Comparison of ENCODE assay signal across 8 cellular contexts in the genomic region with DNA sequence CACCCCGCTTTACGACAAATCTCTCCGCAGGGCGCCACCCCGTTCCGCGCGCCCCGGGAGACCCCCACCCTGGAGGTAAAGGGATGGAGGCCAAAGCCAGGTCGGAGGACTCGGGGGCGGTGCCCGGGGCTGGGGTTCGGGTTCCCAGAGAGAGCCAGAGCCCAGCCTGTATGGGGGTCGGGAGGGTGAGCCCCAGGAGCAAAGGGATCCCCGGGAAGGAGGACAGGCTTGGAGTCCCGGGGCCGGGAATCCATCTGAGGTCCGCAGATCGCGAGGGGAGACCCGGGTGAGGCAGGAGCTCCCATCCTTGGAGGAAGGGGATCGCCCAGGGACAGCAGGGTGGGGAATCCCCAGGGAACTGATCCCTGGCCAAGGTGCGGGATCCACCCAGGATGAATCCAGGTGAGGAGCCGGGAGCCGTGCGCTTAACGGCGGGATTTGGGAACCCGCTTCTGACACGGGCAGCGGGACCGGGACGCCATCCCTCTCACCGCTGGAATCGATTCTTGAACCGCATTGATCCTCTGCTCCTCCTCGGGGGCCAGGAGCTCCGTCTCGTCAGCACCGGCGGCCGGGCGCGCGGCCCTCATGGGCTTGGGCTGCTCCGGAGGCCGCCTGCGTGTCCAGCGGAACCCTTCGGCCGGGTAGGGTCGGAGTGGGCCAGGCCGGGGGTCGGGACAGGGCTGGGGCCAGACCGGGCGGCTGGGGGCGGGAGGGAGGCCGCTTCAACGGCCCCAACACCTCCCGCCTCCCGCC. TPM values are rescaled to one million over a fixed set of nuclear protein-coding genes. Genes with fewer than 3 reads are reported as not detected.
DNase-seq lines count a peak whose midpoint lies in the region; ATAC-seq, FAIRE-seq and TF ChIP-seq lines count a peak whose summit lies in the region.

A gene with protein sequence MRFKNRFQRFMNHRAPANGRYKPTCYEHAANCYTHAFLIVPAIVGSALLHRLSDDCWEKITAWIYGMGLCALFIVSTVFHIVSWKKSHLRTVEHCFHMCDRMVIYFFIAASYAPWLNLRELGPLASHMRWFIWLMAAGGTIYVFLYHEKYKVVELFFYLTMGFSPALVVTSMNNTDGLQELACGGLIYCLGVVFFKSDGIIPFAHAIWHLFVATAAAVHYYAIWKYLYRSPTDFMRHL (minus strand): TSS at position 657 of the 756 bp plus-strand sequence. CDS start 140 bp downstream, at position 517.

- H3K4me1 ChIP-seq in small intestine (ENCODE audit: control insufficient read depth in 2 of 2, insufficient read depth in 1 of 2, low read depth in 1 of 2, low read length in 1 of 2) = peaks cover 6 to 9% of the 10 kb centered on the region in 2 donors

- DNase-seq in activated T-cell treated with anti-CD3 and anti-CD28 coated beads for 1 hour (ENCODE audit: low read depth) (peak; percentile 1), NCI-H345 treated with DMSO at 0.1 percent for 48 hours (lab: John Stamatoyannopoulos, UW; ENCODE audit: unreplicated experiment) (peak; percentile 48), astrocyte of the cerebellum (ENCODE audit: low read depth) (no peak), small intestine (peak; percentile 66), DMS79 treated with DMSO at 0.1 percent for 48 hours (lab: John Stamatoyannopoulos, UW) (no peak)
- DNase-seq in activated T-cell treated with anti-CD3 and anti-CD28 coated beads, Interleukin-2, amount 50 U/mL, for 48 hours = no peak

- in situ Hi-C loops in astrocyte of the cerebellum (cut with HindIII; ENCODE audit: low sequenced_read_pairs) = no loop called here

- no peaks in the 10 kb centered on the region for H3K27me3 ChIP-seq in small intestine (ENCODE audit: control insufficient read depth in 2 of 2, insufficient read depth in 2 of 2, low read length in 2 of 2)

- FAIRE-seq in small intestine (lab: Jason Lieb, UNC) = no peak

- WGBS in small intestine, 3 donors = 0 to 1% (median 0%) methylated on average over 46 to 62 of the region's 62 CpGs

- peak within 1 kb of the TSS; percentile 76 to 96 for H3K27ac ChIP-seq in small intestine (ENCODE audit: low read depth in 1 of 2, low read length in 1 of 2)

- ATAC-seq in HG02759 (IDR thresholded peaks at IDR 0.05; ENCODE audit: unreplicated experiment) = peak; percentile 31

- H3K9me3 ChIP-seq in iPS-18c (ENCODE audit: control insufficient read depth, insufficient read depth, low read length) = no peaks in the 10 kb centered on the region
- no peaks in the 10 kb centered on the region for H3K9me3 ChIP-seq in small intestine (ENCODE audit: control insufficient read depth, low read depth)

- no peak for TF ChIP-seq CTCF in astrocyte of the cerebellum (IDR thresholded peaks at IDR 0.05; ENCODE audit: low read depth, low read length, missing control alignments)

- no peaks in the 10 kb centered on the region for H3K36me3 ChIP-seq in small intestine (ENCODE audit: control insufficient read depth in 2 of 2, insufficient read depth in 2 of 2, low read length in 2 of 2)

- H3K4me3 ChIP-seq in astrocyte of the cerebellum (ENCODE audit: low read depth, low read length) (peak within 1 kb of the TSS; percentile 80), iPS-18c (ENCODE audit: insufficient read depth, low read depth, low read length) (peak within 1 kb of the TSS; percentile 88), small intestine (ENCODE audit: low read depth in 1 of 2, low read length in 2 of 2) (peak within 1 kb of the TSS; percentile 84 to 92)

RNA-seq across cellular contexts. Expression of the gene that starts here (rescaled TPM):
- 10 to 100 TPM in 1 of 3 donors, 1 to 10 TPM in 2; 4.0 to 11.1 (median 9.5) TPM for polyA plus RNA-seq in small intestine

Comparison
In these comparisons a context has a peak if more than half of its experiments do, and no peak if none do; other contexts are left out.
1. DNase-seq: peak in activated T-cell treated with anti-CD3 and anti-CD28 coated beads for 1 hour (single experiment), NCI-H345 treated with DMSO at 0.1 percent for 48 hours (single experiment) and small intestine (single experiment); none in activated T-cell treated with anti-CD3 and anti-CD28 coated beads, Interleukin-2, amount 50 U/mL, for 48 hours (0 of 2), astrocyte of the cerebellum (single experiment) and DMS79 treated with DMSO at 0.1 percent for 48 hours (single experiment).
2. Peak in every context shown above with its lines, with median percentiles within 50 percentile points of each other: H3K4me3 ChIP-seq.